9 cellular contexts compared by ENCODE assay signal in genomic region chr1:7401814-7402547, GRCh38.
DNase-seq lines count a peak whose midpoint lies in the region; ATAC-seq, FAIRE-seq and TF ChIP-seq lines count a peak whose summit lies in the region.
"Had no signal": no experiment of that assay in that cellular context is flagged by ENCODE, and none has a peak within 500 bp of the region (broad histone marks: within the 10 kb centered on the region; RNA-seq: fewer than 3 reads in every experiment).

No MANE protein-coding gene starts in this region.

- H3K4me2 ChIP-seq in A549, result peak overlapping the region; percentile 59
- H3K4me2 ChIP-seq in K562 (ENCODE audit: insufficient read depth, low read length), result no peak overlapping the region

- no peak for TF ChIP-seq CTCF in A549 (IDR thresholded peaks at IDR 0.05)
- no peak for TF ChIP-seq CTCF in HEK293 (tag by site-specific recombination; IDR thresholded peaks at IDR 0.05)
- TF ChIP-seq CTCF in K562 (IDR thresholded peaks at IDR 0.05 in 2 of 3, conservative IDR thresholded peaks at IDR 0.05 in 1 of 3; ENCODE audit: insufficient read depth in 2 of 3, low read depth in 1 of 3, low read length in 3 of 3), result no peak

- WGBS in A549 (ENCODE audit: missing lambda C conversion rate), result 25% methylated on average over 4 of the region's 4 CpGs
- WGBS in K562 (ENCODE audit: insufficient coverage, low coverage, missing lambda C conversion rate), result 0% methylated on average over 4 of the region's 4 CpGs

- TF ChIP-seq RAD21 in A549 (conservative IDR thresholded peaks at IDR 0.05 in 1 of 2, IDR thresholded peaks at IDR 0.05 in 1 of 2) (peak; percentile 38 to 67; a peak in 4 of 5 replicates), K562 (CRISPR knock-in tag; conservative IDR thresholded peaks at IDR 0.05 in 1 of 2, IDR thresholded peaks at IDR 0.05 in 1 of 2) (no peak)

- peaks cover 6 to 23% of the 10 kb centered on the region in 2 experiments; a peak in 3 of 5 replicates for H3K27me3 ChIP-seq in K562 (ENCODE audit: control insufficient read depth in 2 of 2, insufficient read depth in 2 of 2, low read length in 2 of 2)

- ATAC-seq in A549 (peak; percentile 97 to 99), K562 (no peak), left lobe of liver (no peak), T-helper 17 cell (no peak)

- peaks cover 32% of the 10 kb centered on the region for H3K4me1 ChIP-seq in A549
- no peaks in the 10 kb centered on the region; the same call in 1 of the 2 replicates for H3K4me1 ChIP-seq in HEK293 (ENCODE audit: control insufficient read depth, insufficient read depth, low read length)
- no peaks in the 10 kb centered on the region for H3K4me1 ChIP-seq in K562 (replicated peaks in 1 of 2; ENCODE audit: control insufficient read depth in 2 of 2, insufficient read depth in 2 of 2, low read length in 2 of 2)

- TF ChIP-seq POLR2A in A549 (IDR thresholded peaks at IDR 0.05; ENCODE audit: low read length) (no peak), K562 (conservative IDR thresholded peaks at IDR 0.05) (no peak), erythroblast (IDR thresholded peaks at IDR 0.05; ENCODE audit: low read length) (no peak)

- H3K9me1 ChIP-seq in K562 (ENCODE audit: control insufficient read depth, insufficient read depth, low read length), result no peaks in the 10 kb centered on the region

- H3K27ac Mint-ChIP-seq in T-helper 17 cell, result no peak overlapping the region
- H3K27ac Mint-ChIP-seq: IgD-negative memory B cell had no signal

- in situ Hi-C loops in K562 (cut with MboI), result no loop called here

- intact Hi-C loops in K562 (cut with micrococcal nuclease), result no loop called here

- H3K79me2 ChIP-seq in K562 (ENCODE audit: control insufficient read depth, insufficient read depth, low read length), result no peaks in the 10 kb centered on the region

- FAIRE-seq in A549 (lab: Jason Lieb, UNC), result peak; percentile 92
- no peak for FAIRE-seq in K562 (lab: Jason Lieb, UNC)

- H3K9ac ChIP-seq in K562 (ENCODE audit: insufficient read depth in 1 of 2, low read depth in 2 of 2, low read length in 2 of 2), result no peak overlapping the region

- H3K4me3 ChIP-seq in A549 (no peak overlapping the region), HEK293 (ENCODE audit: low read depth, low read length) (no peak overlapping the region), K562 (no peak overlapping the region)

- H3K9me3 ChIP-seq in A549 (peaks cover 34% of the 10 kb centered on the region), HEK293 (ENCODE audit: control insufficient read depth, insufficient read depth, low read depth, low read length) (no peaks in the 10 kb centered on the region), K562 (replicated peaks; ENCODE audit: control insufficient read depth, insufficient read depth, low read depth, low read length) (no peaks in the 10 kb centered on the region), T-helper 17 cell (ENCODE audit: control insufficient read depth, low read length, poor library complexity, severe bottlenecking) (peaks cover 10% of the 10 kb centered on the region)

- peak overlapping the region; percentile 99 to 100 for H3K27ac ChIP-seq in A549
- H3K27ac ChIP-seq in HEK293 (ENCODE audit: extremely low read depth, low read depth, low read length), result no peak overlapping the region; the same call in 1 of the 2 replicates
- no peak overlapping the region for H3K27ac ChIP-seq in K562 (ENCODE audit: extremely low read depth, low read depth, low read length)

- H3K4me1 Mint-ChIP-seq in T-helper 17 cell, result no peaks in the 10 kb centered on the region
- H3K4me1 Mint-ChIP-seq: IgD-negative memory B cell had no signal

- H3K36me3 ChIP-seq in HEK293 (ENCODE audit: control insufficient read depth in 2 of 2, insufficient read depth in 1 of 2, low read length in 2 of 2), result no peaks in the 10 kb centered on the region
- no peaks in the 10 kb centered on the region for H3K36me3 ChIP-seq in K562 (ENCODE audit: control insufficient read depth, insufficient read depth, low read length)

- CTCF ChIA-PET in A549 (lab: Yijun Ruan, JAX), result interaction anchor here (1.9 to 2.4 kb wide), 3 partner anchors 73 to 359 kb away, joined by 6 to 10 read pairs (median 9); no protein-coding TSS in a partner anchor
- CTCF ChIA-PET in HEK293 (lab: Yijun Ruan, JAX), result no interaction called here
- CTCF ChIA-PET in K562 (lab: Yijun Ruan, JAX; ENCODE audit: low intra/inter-chr PET ratio), result no interaction called here

- no peaks in the 10 kb centered on the region; the same call in 1 of the 2 replicates for H4K20me1 ChIP-seq in K562 (replicated peaks; ENCODE audit: control insufficient read depth, insufficient read depth, low read length)

- TF ChIP-seq EP300 in A549 (IDR thresholded peaks at IDR 0.05), result peak; percentile 98
- no peak for TF ChIP-seq EP300 in K562 (IDR thresholded peaks at IDR 0.05; ENCODE audit: low read length)

- H2AFZ ChIP-seq in K562 (ENCODE audit: low read depth, low read length), result no peak overlapping the region

- peak; percentile 95 to 98 for DNase-seq in A549 (ENCODE audit: low read depth in 1 of 2, low spot score in 1 of 2)
- DNase-seq in K562 (ENCODE audit: extremely low read depth in 1 of 4, low spot score in 3 of 4), result peak in 1 of 4 experiments; percentile 7
- DNase-seq in left lobe of liver (ENCODE audit: low spot score), result peak; percentile 33
- no peak for DNase-seq in erythroblast (lab: John Stamatoyannopoulos, UW)
- no peak for DNase-seq in T-helper 17 cell
- DNase-seq in NCI-H2227 treated with DMSO at 0.1 percent for 48 hours (lab: John Stamatoyannopoulos, UW), result no peak
- DNase-seq in activated CD4-positive, alpha-beta T cell treated with anti-CD3 and anti-CD28 coated beads for 48 hours, result no peak

- H3K4me3 Mint-ChIP-seq in T-helper 17 cell, result no peak overlapping the region
- H3K4me3 Mint-ChIP-seq: IgD-negative memory B cell had no signal

- peaks cover 27% of the 10 kb centered on the region for H3K27me3 Mint-ChIP-seq in T-helper 17 cell

- POLR2A ChIA-PET in A549 (lab: Yijun Ruan, JAX) (no interaction called here), HEK293 (lab: Yijun Ruan, JAX) (no interaction called here), K562 (lab: Yijun Ruan, JAX) (interaction anchor here (0.6 kb wide), 1 partner anchor 573 kb away, joined by 3 read pairs; no protein-coding TSS in a partner anchor)

- H3K36me3 Mint-ChIP-seq in T-helper 17 cell (ENCODE audit: low read depth), result no peaks in the 10 kb centered on the region

- BruUV-seq in K562 (replicated peaks; lab: Mats Ljungman, UMichigan), result no TSS peak

TF ChIP-seq in A549, 52 proteins besides CTCF, POLR2A, EP300 and RAD21 (continues in another document):
- TF ChIP-seq RNF2 (IDR thresholded peaks at IDR 0.05; ENCODE audit: borderline replicate concordance, low read depth) (no peak), POLR2AphosphoS2 (conservative IDR thresholded peaks at IDR 0.05; ENCODE audit: low read length) (no peak), CBX8 (IDR thresholded peaks at IDR 0.05) (no peak), ZSCAN20 (CRISPR knock-in tag; IDR thresholded peaks at IDR 0.05) (no peak), ZFP36 (IDR thresholded peaks at IDR 0.05; ENCODE audit: borderline replicate concordance, partially characterized antibody) (no peak), NFE2L2 (conservative IDR thresholded peaks at IDR 0.05; ENCODE audit: low read length) (no peak), BHLHE40 (IDR thresholded peaks at IDR 0.05; ENCODE audit: low read depth, low read length) (no peak), ZC3H11A (IDR thresholded peaks at IDR 0.05) (no peak), CEBPB (IDR thresholded peaks at IDR 0.05) (peak in 1 of 2 experiments; percentile 87; a peak in 3 of 4 replicates)

TF ChIP-seq in HEK293, 187 proteins besides CTCF, POLR2A, EP300 and RAD21 (continues in another document):
- TF ChIP-seq ZNF600 (tag by site-specific recombination; IDR thresholded peaks at IDR 0.05) (peak; percentile 83), ZNF416 (tag by site-specific recombination; IDR thresholded peaks at IDR 0.05) (no peak), PATZ1 (tag by site-specific recombination; IDR thresholded peaks at IDR 0.05) (0 out of 2 replicates have a peak, but pooled peaks have one; percentile 35), KLF1 (tag by site-specific recombination; IDR thresholded peaks at IDR 0.05) (peak; percentile 33; the same call in 1 of the 2 replicates)

TF ChIP-seq in K562, 482 proteins besides CTCF, POLR2A, EP300 and RAD21 (continues in another document):
- TF ChIP-seq JUND (IDR thresholded peaks at IDR 0.05; ENCODE audit: borderline replicate concordance, low read depth, low read length), result peak; percentile 52; the same call in 1 of the 2 replicates
- no peak for TF ChIP-seq JUND (tag; IDR thresholded peaks at IDR 0.05; ENCODE audit: borderline replicate concordance, low read depth, low read length)
- no peak for TF ChIP-seq ZNF512 (tag; IDR thresholded peaks at IDR 0.05)
- TF ChIP-seq MCM5 (IDR thresholded peaks at IDR 0.05; ENCODE audit: low read depth), result no peak
- no peak for TF ChIP-seq ZNF76 (CRISPR knock-in tag; IDR thresholded peaks at IDR 0.05; ENCODE audit: borderline replicate concordance)
- no peak for TF ChIP-seq SETDB1 (IDR thresholded peaks at IDR 0.05; ENCODE audit: low read length)
- TF ChIP-seq JUN (IDR thresholded peaks at IDR 0.05; ENCODE audit: borderline replicate concordance, low read depth, low read length), result peak; percentile 73
- no peak for TF ChIP-seq JUN (CRISPR knock-in tag; IDR thresholded peaks at IDR 0.05; ENCODE audit: borderline replicate concordance)
- peak; percentile 83 for TF ChIP-seq ATF3 (IDR thresholded peaks at IDR 0.05)
- TF ChIP-seq ATF3 (CRISPR knock-in tag; conservative IDR thresholded peaks at IDR 0.05), result no peak
- TF ChIP-seq TEAD4 (IDR thresholded peaks at IDR 0.05; ENCODE audit: low read length), result no peak
- TF ChIP-seq TEAD4 (CRISPR knock-in tag; IDR thresholded peaks at IDR 0.05; ENCODE audit: borderline replicate concordance), result no peak

Comparison
In these comparisons a context has a peak if more than half of its experiments do, and no peak if none do; other contexts are left out.
1. ATAC-seq: peak in A549 (2 of 2); none in K562 (single experiment), left lobe of liver (single experiment) and T-helper 17 cell (single experiment).
2. DNase-seq: peak in A549 (2 of 2) and left lobe of liver (single experiment); none in erythroblast (0 of 2), T-helper 17 cell (0 of 3), NCI-H2227 treated with DMSO at 0.1 percent for 48 hours (single experiment) and activated CD4-positive, alpha-beta T cell treated with anti-CD3 and anti-CD28 coated beads for 48 hours (single experiment).
3. H3K27ac ChIP-seq: peak in A549 (2 of 2); none in HEK293 (single experiment) and K562 (single experiment).